Comparison of ENCODE assay signal across 8 cellular contexts in genomic region chr17:28357061-28357900, GRCh38. TPM values are rescaled to one million over a fixed set of nuclear protein-coding genes. Genes with fewer than 3 reads are reported as not detected.
DNase-seq lines count a peak whose midpoint lies in the region; ATAC-seq, FAIRE-seq and TF ChIP-seq lines count a peak whose summit lies in the region.

A gene with protein sequence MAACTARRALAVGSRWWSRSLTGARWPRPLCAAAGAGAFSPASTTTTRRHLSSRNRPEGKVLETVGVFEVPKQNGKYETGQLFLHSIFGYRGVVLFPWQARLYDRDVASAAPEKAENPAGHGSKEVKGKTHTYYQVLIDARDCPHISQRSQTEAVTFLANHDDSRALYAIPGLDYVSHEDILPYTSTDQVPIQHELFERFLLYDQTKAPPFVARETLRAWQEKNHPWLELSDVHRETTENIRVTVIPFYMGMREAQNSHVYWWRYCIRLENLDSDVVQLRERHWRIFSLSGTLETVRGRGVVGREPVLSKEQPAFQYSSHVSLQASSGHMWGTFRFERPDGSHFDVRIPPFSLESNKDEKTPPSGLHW (minus strand): TSS chr17:28357527. CDS start chr17:28357448, 79 bp downstream.

- H3K27me3 ChIP-seq in HepG2 (ENCODE audit: control insufficient read depth in 1 of 2, insufficient read depth in 2 of 2, low read length in 2 of 2), result no peaks in the 10 kb centered on the region; a peak in 1 of 5 replicates

- H3K4me2 ChIP-seq in HepG2 (ENCODE audit: low read depth, low read length), result peak within 1 kb of the TSS; percentile 94

- peak within 1 kb of the TSS; percentile 93 to 98 (median 97) for H3K4me3 ChIP-seq in HepG2 (replicated peaks in 1 of 3; ENCODE audit: insufficient read depth in 1 of 3, low read depth in 2 of 3, low read length in 3 of 3)

- POLR2A ChIA-PET in HepG2 (lab: Yijun Ruan, JAX), result interaction anchor here (0.6 to 5.2 kb wide), 19 partner anchors 10 to 316 kb away, joined by 3 to 183 read pairs (median 6); partner anchors contain the start of genes IFT20, SARM1, SEBOX and SLC46A1

- ATAC-seq in GM19351 (IDR thresholded peaks at IDR 0.05; ENCODE audit: unreplicated experiment) (peak; percentile 95), HG03520 (IDR thresholded peaks at IDR 0.05; ENCODE audit: unreplicated experiment) (peak; percentile 92), HepG2 (peak; percentile 99)

- H3K36me3 ChIP-seq in HepG2 (replicated peaks in 1 of 2; ENCODE audit: control insufficient read depth in 1 of 2, insufficient read depth in 2 of 2, low read length in 2 of 2), result peaks cover 23 to 48% of the 10 kb centered on the region in 2 experiments

- H3K79me2 ChIP-seq in HepG2 (ENCODE audit: insufficient read depth, low read length), result peaks cover 38% of the 10 kb centered on the region

- DNase-seq in C1 segment of cervical spinal cord (lab: John Stamatoyannopoulos, UW) (peak; percentile 88 to 98 (median 94)), NCI-H748 treated with DMSO at 0.1 percent for 48 hours (lab: John Stamatoyannopoulos, UW) (peak; percentile 84), dedifferentiated amniotic fluid mesenchymal stem cell (ENCODE audit: extremely low spot score) (peak; percentile 96), HepG2 (ENCODE audit: low spot score) (peak; percentile 87)
- DNase-seq in activated CD4-positive, alpha-beta T cell treated with anti-CD3 and anti-CD28 coated beads, Interleukin-2, amount 50 U/mL, for 24 hours (ENCODE audit: low read depth in 1 of 2, low spot score in 1 of 2), result peak; percentile 87 to 94
- peak; percentile 95 for DNase-seq in stimulated activated CD4-positive, alpha-beta T cell treated with anti-CD3 and anti-CD28 coated beads, Interleukin-2, amount 100 ng/mL, for 48 hours

- no peaks in the 10 kb centered on the region for H4K20me1 ChIP-seq in HepG2 (ENCODE audit: insufficient read depth, low read length)

- TF ChIP-seq EP300 in HepG2 (IDR thresholded peaks at IDR 0.05; ENCODE audit: low read depth in 2 of 2, low read length in 2 of 2), result peak in 1 of 2 experiments; percentile 48; a peak in 1 of 4 replicates
- TF ChIP-seq EP300 in HepG2 (CRISPR knock-in tag; IDR thresholded peaks at IDR 0.05; ENCODE audit: borderline replicate concordance), result 0 out of 2 replicates have a peak, but pooled peaks have one; percentile 26

- peak; percentile 51 for FAIRE-seq in HepG2 (lab: Jason Lieb, UNC)

- H3K27ac ChIP-seq in HepG2 (ENCODE audit: extremely low read length, insufficient read depth, low read length), result peak within 1 kb of the TSS; percentile 78

- intact Hi-C loops in HepG2 (cut with micrococcal nuclease; ENCODE audit: unreplicated experiment), result no loop called here

- 0% methylated on average over 13 of the region's 80 CpGs for WGBS in HepG2 (ENCODE audit: low lambda C conversion rate)

- H2AFZ ChIP-seq in HepG2 (ENCODE audit: low read length), result no peak within 1 kb of the TSS

- TF ChIP-seq CTCF in HepG2 (CRISPR knock-in tag; IDR thresholded peaks at IDR 0.05), result peak; percentile 24; the same call in 1 of the 2 replicates

- in situ Hi-C loops in HepG2 (cut with HindIII; ENCODE audit: extremely low pct_ligation_motif_present, low pct_unique_long_range_greater_than_20kb), result no loop called here

- H3K9ac ChIP-seq in HepG2 (ENCODE audit: insufficient read depth, low read depth, low read length), result peak within 1 kb of the TSS; percentile 96

- peaks cover 36% of the 10 kb centered on the region for H3K4me1 ChIP-seq in HepG2 (ENCODE audit: insufficient read depth, low read length)

- peak; percentile 83 to 93 for TF ChIP-seq POLR2A in HepG2 (IDR thresholded peaks at IDR 0.05; ENCODE audit: insufficient read depth in 1 of 2, low read depth in 2 of 2, low read length in 2 of 2)

- BruUV-seq in HepG2 (replicated peaks; lab: Mats Ljungman, UMichigan), result no TSS peak

- TF ChIP-seq RAD21 in HepG2 (CRISPR knock-in tag; IDR thresholded peaks at IDR 0.05), result peak; percentile 73

- CTCF ChIA-PET in HepG2 (lab: Yijun Ruan, JAX; ENCODE audit: low intra/inter-chr PET ratio, low total read pairs), result no interaction called here

- H3K9me3 ChIP-seq in HepG2 (ENCODE audit: low read length), result no peaks in the 10 kb centered on the region

TF ChIP-seq in HepG2, 621 proteins besides CTCF, POLR2A, EP300 and RAD21 (continues in another document):
- no peak for TF ChIP-seq ZMYM2 (CRISPR knock-in tag; IDR thresholded peaks at IDR 0.05)
- TF ChIP-seq ELK4 (CRISPR knock-in tag; IDR thresholded peaks at IDR 0.05; ENCODE audit: borderline replicate concordance), result peak; percentile 74; the same call in 1 of the 2 replicates
- TF ChIP-seq KLF15 (CRISPR knock-in tag; IDR thresholded peaks at IDR 0.05; ENCODE audit: borderline replicate concordance), result no peak; the same call in 1 of the 2 replicates
- peak; percentile 55 for TF ChIP-seq MAX (IDR thresholded peaks at IDR 0.05)
- TF ChIP-seq, protein P1, sequence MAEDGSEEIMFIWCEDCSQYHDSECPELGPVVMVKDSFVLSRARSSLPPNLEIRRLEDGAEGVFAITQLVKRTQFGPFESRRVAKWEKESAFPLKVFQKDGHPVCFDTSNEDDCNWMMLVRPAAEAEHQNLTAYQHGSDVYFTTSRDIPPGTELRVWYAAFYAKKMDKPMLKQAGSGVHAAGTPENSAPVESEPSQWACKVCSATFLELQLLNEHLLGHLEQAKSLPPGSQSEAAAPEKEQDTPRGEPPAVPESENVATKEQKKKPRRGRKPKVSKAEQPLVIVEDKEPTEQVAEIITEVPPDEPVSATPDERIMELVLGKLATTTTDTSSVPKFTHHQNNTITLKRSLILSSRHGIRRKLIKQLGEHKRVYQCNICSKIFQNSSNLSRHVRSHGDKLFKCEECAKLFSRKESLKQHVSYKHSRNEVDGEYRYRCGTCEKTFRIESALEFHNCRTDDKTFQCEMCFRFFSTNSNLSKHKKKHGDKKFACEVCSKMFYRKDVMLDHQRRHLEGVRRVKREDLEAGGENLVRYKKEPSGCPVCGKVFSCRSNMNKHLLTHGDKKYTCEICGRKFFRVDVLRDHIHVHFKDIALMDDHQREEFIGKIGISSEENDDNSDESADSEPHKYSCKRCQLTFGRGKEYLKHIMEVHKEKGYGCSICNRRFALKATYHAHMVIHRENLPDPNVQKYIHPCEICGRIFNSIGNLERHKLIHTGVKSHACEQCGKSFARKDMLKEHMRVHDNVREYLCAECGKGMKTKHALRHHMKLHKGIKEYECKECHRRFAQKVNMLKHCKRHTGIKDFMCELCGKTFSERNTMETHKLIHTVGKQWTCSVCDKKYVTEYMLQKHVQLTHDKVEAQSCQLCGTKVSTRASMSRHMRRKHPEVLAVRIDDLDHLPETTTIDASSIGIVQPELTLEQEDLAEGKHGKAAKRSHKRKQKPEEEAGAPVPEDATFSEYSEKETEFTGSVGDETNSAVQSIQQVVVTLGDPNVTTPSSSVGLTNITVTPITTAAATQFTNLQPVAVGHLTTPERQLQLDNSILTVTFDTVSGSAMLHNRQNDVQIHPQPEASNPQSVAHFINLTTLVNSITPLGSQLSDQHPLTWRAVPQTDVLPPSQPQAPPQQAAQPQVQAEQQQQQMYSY (CRISPR knock-in tag; IDR thresholded peaks at IDR 0.05), result peak; percentile 20; the same call in 1 of the 2 replicates
- TF ChIP-seq, protein P2, sequence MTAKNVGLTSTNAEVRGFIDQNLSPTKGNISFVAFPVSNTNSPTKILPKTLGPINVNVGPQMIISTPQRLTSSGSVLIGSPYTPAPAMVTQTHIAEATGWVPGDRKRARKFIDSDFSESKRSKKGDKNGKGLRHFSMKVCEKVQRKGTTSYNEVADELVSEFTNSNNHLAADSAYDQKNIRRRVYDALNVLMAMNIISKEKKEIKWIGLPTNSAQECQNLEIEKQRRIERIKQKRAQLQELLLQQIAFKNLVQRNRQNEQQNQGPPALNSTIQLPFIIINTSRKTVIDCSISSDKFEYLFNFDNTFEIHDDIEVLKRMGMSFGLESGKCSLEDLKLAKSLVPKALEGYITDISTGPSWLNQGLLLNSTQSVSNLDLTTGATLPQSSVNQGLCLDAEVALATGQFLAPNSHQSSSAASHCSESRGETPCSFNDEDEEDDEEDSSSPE (CRISPR knock-in tag; IDR thresholded peaks at IDR 0.05), result peak; percentile 52; the same call in 1 of the 2 replicates
- TF ChIP-seq ZNF331 (CRISPR knock-in tag; IDR thresholded peaks at IDR 0.05), result peak; percentile 85

RNA-seq across cellular contexts. Expression of the gene that starts here (rescaled TPM):
- total RNA-seq in HepG2 (2016; rRNA removed; fragmentation: Illumina TruSeq; extraction: Trizol), result 114 and 127 TPM in 2 replicates
- 63.3 and 67.3 TPM in 2 replicates for total RNA-seq in HepG2 (2016; cell fraction: cytosol; rRNA removed; fragmentation: Illumina TruSeq; extraction: Trizol; ENCODE audit: low read depth)
- 112 and 115 TPM in 2 replicates for total RNA-seq in HepG2 (2016; cell fraction: insoluble cytoplasmic fraction; rRNA removed; fragmentation: Illumina TruSeq; extraction: Trizol)
- total RNA-seq in HepG2 (2016; cell fraction: membrane; rRNA removed; fragmentation: Illumina TruSeq; extraction: Trizol), result 118 and 133 TPM in 2 replicates
- total RNA-seq in HepG2 (2016; cell fraction: nucleus; rRNA removed; fragmentation: Illumina TruSeq; extraction: Trizol), result 47.1 and 53.4 TPM in 2 replicates
- 85.9 and 86.0 TPM in 2 replicates for polyA plus RNA-seq in HepG2 (2011; rRNA removed)
- 82.5 and 91.5 TPM in 2 replicates for polyA plus RNA-seq in HepG2 (2011; cell fraction: cytosol; rRNA removed)
- 40.8 and 49.4 TPM in 2 replicates for polyA plus RNA-seq in HepG2 (2011; cell fraction: nucleus; rRNA removed)
- 60.2 and 73.0 TPM in 2 replicates for polyA plus RNA-seq in HepG2 (2012)
- polyA plus RNA-seq in HepG2 (2016; cell fraction: cytosol; fragmentation: Illumina TruSeq; extraction: Trizol; ENCODE audit: low read depth), result 78.3 and 93.1 TPM in 2 replicates
- 128 and 147 TPM in 2 replicates for polyA plus RNA-seq in HepG2 (2016; cell fraction: insoluble cytoplasmic fraction; fragmentation: Illumina TruSeq; extraction: Trizol; ENCODE audit: low read depth)
- 120 and 126 TPM in 2 replicates for polyA plus RNA-seq in HepG2 (2016; cell fraction: membrane; fragmentation: Illumina TruSeq; extraction: Trizol; ENCODE audit: low read depth)
- 79.9 and 84.9 TPM in 2 replicates for polyA plus RNA-seq in HepG2 (2016; cell fraction: nucleus; fragmentation: Illumina TruSeq; extraction: Trizol; ENCODE audit: insufficient read depth, low read depth)
- polyA minus RNA-seq in HepG2 (2011; rRNA and poly(A)+ RNA removed; ENCODE audit: low replicate concordance), result 108 and 190 TPM in 2 replicates
- 42.1 and 47.7 TPM in 2 replicates for polyA minus RNA-seq in HepG2 (2011; cell fraction: cytosol; rRNA and poly(A)+ RNA removed)
- polyA minus RNA-seq in HepG2 (2011; cell fraction: nucleus; rRNA and poly(A)+ RNA removed), result 22.0 and 26.2 TPM in 2 replicates

Comparison
In these comparisons a context has a peak if more than half of its experiments do, and no peak if none do; other contexts are left out.
1. Peak in every context shown above with its lines: DNase-seq, ATAC-seq, H3K4me3 ChIP-seq and H3K27ac ChIP-seq.